10 cellular contexts compared by ENCODE assay signal in the genomic region with DNA sequence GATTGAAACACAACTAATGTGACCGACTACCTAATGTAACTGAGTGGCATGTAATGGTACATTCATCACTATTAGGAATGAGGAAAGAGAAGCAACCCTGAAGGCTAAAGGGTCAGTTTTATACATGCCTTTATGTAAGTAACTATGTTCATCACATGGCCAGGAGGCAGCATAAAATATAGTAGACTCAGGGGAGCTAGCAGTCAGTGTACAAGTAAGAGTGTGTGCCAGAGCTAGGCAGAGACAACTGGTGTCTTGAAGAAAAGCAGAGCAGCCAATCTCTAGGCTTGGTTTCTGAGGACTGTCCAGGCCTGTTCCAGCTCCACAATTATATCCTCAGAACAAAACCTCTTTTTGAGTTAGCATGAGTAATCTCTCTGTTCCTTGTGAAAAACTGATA. TPM values are rescaled to one million over a fixed set of nuclear protein-coding genes. Genes with fewer than 3 reads are reported as not detected.
DNase-seq lines count a peak whose midpoint lies in the region; ATAC-seq and TF ChIP-seq lines count a peak whose summit lies in the region.
"Had no signal": no experiment of that assay in that cellular context is flagged by ENCODE, and none has a peak within 500 bp of the region (broad histone marks: within the 10 kb centered on the region; RNA-seq: fewer than 3 reads in every experiment).

No MANE protein-coding gene starts in this region.

- TF ChIP-seq CTCF in Peyer's patch (IDR thresholded peaks at IDR 0.05) (no peak), natural killer cell (IDR thresholded peaks at IDR 0.05) (no peak)

- H3K9me3 ChIP-seq in Peyer's patch (no peaks in the 10 kb centered on the region), SJCRH30 (replicated peaks) (no peaks in the 10 kb centered on the region)
- H3K9me3 ChIP-seq: thyroid gland had no signal

- ATAC-seq in natural killer cell, result peak; percentile 30 to 47 (median 33)
- ATAC-seq in GM18868 (IDR thresholded peaks at IDR 0.05; ENCODE audit: unreplicated experiment), result no peak
- ATAC-seq: Panc1 had no signal

- H3K4me3 ChIP-seq in Peyer's patch (no peak overlapping the region), SJCRH30 (no peak overlapping the region)
- H3K4me3 ChIP-seq: thyroid gland had no signal

- H3K27ac Mint-ChIP-seq in natural killer cell, result peak overlapping the region; percentile 70 to 82

- no peaks in the 10 kb centered on the region for H3K36me3 ChIP-seq in Peyer's patch
- no peaks in the 10 kb centered on the region; the same call in 1 of the 2 replicates for H3K36me3 ChIP-seq in SJCRH30
- H3K36me3 ChIP-seq: thyroid gland had no signal

- peak overlapping the region; percentile 46 for H3K4me3 Mint-ChIP-seq in natural killer cell

- intact Hi-C loops in natural killer cell (cut with micrococcal nuclease), result no loop called here

- H3K9me3 Mint-ChIP-seq in natural killer cell, result no peaks in the 10 kb centered on the region

- no peak for TF ChIP-seq POLR2A in Peyer's patch (IDR thresholded peaks at IDR 0.05)

- peak; percentile 3 for DNase-seq in AG08395 (ENCODE audit: low spot score)
- DNase-seq in Peyer's patch, result no peak
- DNase-seq in epidermal melanocyte (ENCODE audit: insufficient read length, low spot score), result peak; percentile 58
- no peak for DNase-seq in natural killer cell
- DNase-seq in activated effector memory CD4-positive, alpha-beta T cell treated with anti-CD3 and anti-CD28 coated beads, Interleukin-2, amount 50 U/mL, for 16 hours, result no peak
- no peak for DNase-seq in SJCRH30
- no peak for DNase-seq in UCSD-AML1 (lab: John Stamatoyannopoulos, UW; ENCODE audit: unreplicated experiment)
- DNase-seq: thyroid gland had no signal

- peaks cover 66 to 75% of the 10 kb centered on the region in 2 donors for H3K4me1 Mint-ChIP-seq in natural killer cell

- H3K27me3 ChIP-seq in Peyer's patch (no peaks in the 10 kb centered on the region), SJCRH30 (no peaks in the 10 kb centered on the region)
- H3K27me3 ChIP-seq: thyroid gland had no signal

- H3K36me3 Mint-ChIP-seq in natural killer cell, result no peaks in the 10 kb centered on the region

- H3K27ac ChIP-seq in Peyer's patch, result peak overlapping the region in 3 of 4 donors; percentile 8 to 65 (median 54)
- no peak overlapping the region for H3K27ac ChIP-seq in SJCRH30

- H3K4me1 ChIP-seq in Peyer's patch, result peaks cover 0 to 32% (median 3%) of the 10 kb centered on the region in 4 donors
- H3K4me1 ChIP-seq in SJCRH30, result peaks cover 14% of the 10 kb centered on the region

- H3K27me3 Mint-ChIP-seq in natural killer cell (ENCODE audit: low read depth in 2 of 2), result no peaks in the 10 kb centered on the region

RNA-seq across cellular contexts. Expression of a gene that starts 18.1 kb away (rescaled TPM):
- total RNA-seq in Peyer's patch (10 to 100 TPM; 26.9 to 53.6 (median 38.6) TPM), natural killer cell (100 to 1,000 TPM; 138 to 160 (median 148) TPM)
- total RNA-seq in SJCRH30 (2014; rRNA removed; shearing (Covaris generic)), result 67.4 and 69.8 TPM in 2 replicates

Comparison
In these comparisons a context has a peak if more than half of its experiments do, and no peak if none do; other contexts are left out.
1. DNase-seq: peak in AG08395 (single experiment) and epidermal melanocyte (single experiment); none in Peyer's patch (0 of 3), natural killer cell (single experiment), activated effector memory CD4-positive, alpha-beta T cell treated with anti-CD3 and anti-CD28 coated beads, Interleukin-2, amount 50 U/mL, for 16 hours (single experiment), SJCRH30 (0 of 2) and UCSD-AML1 (single experiment).